ENCODE assay signal across 12 cellular contexts in the genomic region with DNA sequence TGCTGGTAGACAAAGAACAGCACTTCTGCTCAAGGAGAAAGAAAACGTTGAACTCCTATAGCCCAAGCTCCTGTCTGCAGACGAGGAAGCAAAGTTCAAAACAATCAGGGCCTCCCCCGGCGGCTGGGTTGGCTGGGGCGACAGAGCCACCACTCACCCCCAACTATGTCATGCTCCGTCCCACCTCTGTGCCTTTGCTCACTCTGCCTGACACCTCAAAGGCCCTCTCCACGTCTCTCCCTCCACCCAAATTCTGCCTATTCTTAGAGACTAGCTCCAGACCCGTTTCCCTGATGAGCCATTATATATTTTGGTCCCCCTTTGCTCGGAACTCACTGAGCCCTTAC.
"Had no signal": no experiment of that assay in that cellular context is flagged by ENCODE, and none has a peak within 500 bp of the region (broad histone marks: within the 10 kb centered on the region; RNA-seq: fewer than 3 reads in every experiment).

No MANE protein-coding gene starts in this region.

- H2AFZ ChIP-seq: hepatocyte had no signal

- H3K27ac ChIP-seq: hepatocyte, prostate gland, right lobe of liver, WERI-Rb-1 had no signal

- H3K4me1 ChIP-seq: prostate gland, right lobe of liver had no signal

- H3K4me3 ChIP-seq: hepatocyte, prostate gland, right lobe of liver, transverse colon had no signal

- H3K4me2 ChIP-seq: hepatocyte had no signal

- H3K27me3 ChIP-seq: hepatocyte, right lobe of liver had no signal

- H3K79me2 ChIP-seq: hepatocyte had no signal

- H3K36me3 ChIP-seq: prostate gland, right lobe of liver, transverse colon, WERI-Rb-1 had no signal

- H3K9me3 ChIP-seq: prostate gland, right lobe of liver, transverse colon had no signal

- DNase-seq: activated CD4-positive, alpha-beta T cell treated with anti-CD3 and anti-CD28 coated beads, Interleukin-2, amount 50 U/mL, for 4 hours; activated gamma-delta T cell treated with Interleukin-2 at 50 U/mL for 16 hours; activated T-cell treated with anti-CD3 and anti-CD28 coated beads for 4 hours; mammary epithelial cell; right lobe of liver; stimulated activated naive CD8-positive, alpha-beta T cell treated with anti-CD3 and anti-CD28 coated beads, Interleukin-15, Interleukin-2, amounts not matched to agents 100 U/mL and 50 U/mL, for 24 hours; substantia nigra; T-helper 2 cell; transverse colon; WERI-Rb-1 had no signal

- ATAC-seq: right lobe of liver; stimulated activated naive CD8-positive, alpha-beta T cell treated with anti-CD3 and anti-CD28 coated beads, Interleukin-15, Interleukin-2, amounts not matched to agents 100 U/mL and 50 U/mL, for 24 hours had no signal
